30 cellular contexts compared by ENCODE assay signal in the genomic region with DNA sequence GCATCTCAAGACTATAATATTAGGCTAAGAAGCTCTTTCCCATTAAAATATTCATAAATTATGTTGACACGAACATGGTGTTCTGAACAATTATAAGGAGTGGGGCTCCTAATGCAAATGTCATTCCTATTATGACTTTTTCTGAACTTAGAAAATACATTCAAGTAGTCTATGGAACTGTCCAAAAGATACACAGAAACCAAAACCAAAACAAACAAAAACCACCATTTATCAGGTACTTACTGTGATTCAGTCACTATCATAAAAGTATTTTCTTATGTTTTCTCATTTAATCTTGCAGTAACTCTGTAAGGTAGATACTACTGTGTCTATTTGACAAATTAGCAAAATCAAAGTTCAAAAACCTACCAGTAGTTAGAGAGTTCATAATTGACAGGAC.
"Had no signal": no experiment of that assay in that cellular context is flagged by ENCODE, and none has a peak within 500 bp of the region (broad histone marks: within the 10 kb centered on the region; RNA-seq: fewer than 3 reads in every experiment).

No MANE protein-coding gene starts in this region.

- H3K4me3 Mint-ChIP-seq: T-helper 1 cell treated with Interleukin-12 subunit alpha and Interleukin-12 subunit beta and Interleukin-4 antibody, amounts not matched to agents 30 μg/mL and 1 μg/mL, for 36 hours had no signal

- H3K27me3 ChIP-seq: MG63, SJCRH30 had no signal

- H3K9me3 ChIP-seq: MG63, SJCRH30, SK-N-SH had no signal

- H3K27ac ChIP-seq: KMS-11, PC-9, RWPE1, SJCRH30 had no signal

- H3K4me2 ChIP-seq: KMS-11, PC-9, SK-N-SH had no signal

- H2AFZ ChIP-seq: PC-9 had no signal

- DNase-seq: Karpas-422, MG63, MV-4-11, NCI-H1092, NCI-H1105, NCI-H1417 treated with DMSO at 0.1 percent for 48 hours, NCI-H1436 treated with DMSO at 0.1 percent for 48 hours, NCI-H1694 treated with DMSO at 0.1 percent for 48 hours, NCI-H187 treated with DMSO at 0.1 percent for 48 hours, NCI-H2029, NCI-H2081 treated with DMSO at 0.1 percent for 48 hours, NCI-H2107, NCI-H2171, NCI-H226, NCI-H446 treated with DMSO at 0.1 percent for 48 hours, NCI-H510A, NCI-H526, NCI-H69, NCI-H748 treated with DMSO at 0.1 percent for 48 hours, PC-9, SHP77, SIG-M5, SJCRH30, T-helper 1 cell had no signal

- H3K36me3 ChIP-seq: MG63, SJCRH30 had no signal

- H3K4me3 ChIP-seq: MG63, PC-9, SJCRH30 had no signal

- H3K9ac ChIP-seq: KMS-11, SK-N-SH had no signal

- H3K4me1 ChIP-seq: SJCRH30 had no signal

- H3K27ac Mint-ChIP-seq: T-helper 1 cell treated with Interleukin-12 subunit alpha and Interleukin-12 subunit beta and Interleukin-4 antibody, amounts not matched to agents 30 μg/mL and 1 μg/mL, for 36 hours had no signal

- ATAC-seq: Panc1, Right ventricle myocardium inferior had no signal

- H3K9me3 Mint-ChIP-seq: T-helper 1 cell treated with Interleukin-12 subunit alpha and Interleukin-12 subunit beta and Interleukin-4 antibody, amounts not matched to agents 30 μg/mL and 1 μg/mL, for 36 hours had no signal

- H3K9me2 ChIP-seq: SK-N-SH had no signal
